Comparison of ENCODE assay signal across 15 cellular contexts in the genomic region with DNA sequence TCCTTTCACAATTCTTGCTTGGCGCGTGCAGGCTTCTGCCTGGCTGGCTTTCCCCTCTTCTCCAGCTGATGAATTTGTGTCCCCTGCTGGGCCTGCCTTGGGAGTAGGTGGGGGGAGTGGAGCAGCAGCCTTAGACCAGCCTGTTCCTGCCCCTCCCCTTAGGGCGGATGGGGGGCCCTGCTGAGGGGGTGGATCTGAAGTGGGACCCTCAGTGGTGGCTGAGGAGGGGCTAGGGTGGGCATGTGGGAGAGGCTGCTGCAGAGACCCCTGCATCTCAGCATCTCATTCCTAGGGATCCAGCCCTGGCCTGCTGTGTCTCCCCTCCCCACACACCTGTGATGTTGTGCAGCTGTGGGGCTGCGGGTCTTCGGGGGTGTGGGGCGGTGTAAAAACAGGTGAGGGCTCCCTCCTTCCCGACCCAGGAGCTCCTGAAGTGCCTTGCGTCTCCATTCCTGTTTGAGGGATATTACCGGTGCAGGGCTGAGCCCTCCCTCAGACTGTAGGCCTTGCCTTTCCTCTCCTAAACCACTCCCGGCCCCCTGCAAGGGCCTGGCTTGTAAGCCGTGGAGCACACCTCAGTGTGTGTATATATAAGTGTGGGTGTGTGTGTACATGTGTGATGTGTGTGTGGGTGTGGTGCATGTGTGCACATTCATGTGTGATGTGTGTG. TPM values are rescaled to one million over a fixed set of nuclear protein-coding genes. Genes with fewer than 3 reads are reported as not detected.
DNase-seq lines count a peak whose midpoint lies in the region; ATAC-seq and TF ChIP-seq lines count a peak whose summit lies in the region.
"Had no signal": no experiment of that assay in that cellular context is flagged by ENCODE, and none has a peak within 500 bp of the region (broad histone marks: within the 10 kb centered on the region; RNA-seq: fewer than 3 reads in every experiment).

No MANE protein-coding gene starts in this region.

- no peaks in the 10 kb centered on the region for H4K20me1 ChIP-seq in IMR-90 (ENCODE audit: insufficient read depth, low read length)
- H4K20me1 ChIP-seq: BLaER1 treated with 17β-estradiol and CSF1 and Interleukin-3, amounts not matched to agents 10 nM and 100 nM had no signal

- H3K18ac ChIP-seq in IMR-90 (ENCODE audit: low read depth, low read length) (no peak overlapping the region), neuronal stem cell (ENCODE audit: low read length) (peak overlapping the region; percentile 58)

- TF ChIP-seq POLR2A in IMR-90 (IDR thresholded peaks at IDR 0.05; ENCODE audit: low read depth, low read length), result no peak

- H3K4me2 ChIP-seq in IMR-90 (ENCODE audit: low read depth, low read length) (no peak overlapping the region), neuronal stem cell (ENCODE audit: insufficient read depth, low read length, poor library complexity, severe bottlenecking) (no peak overlapping the region)
- H3K4me2 ChIP-seq: BLaER1 treated with 17β-estradiol and CSF1 and Interleukin-3, amounts not matched to agents 10 nM and 100 nM had no signal

- H3K4ac ChIP-seq in IMR-90 (ENCODE audit: low read depth, low read length) (no peak overlapping the region), neuronal stem cell (ENCODE audit: low read length) (no peak overlapping the region)

- H4K8ac ChIP-seq in IMR-90 (ENCODE audit: low read depth in 2 of 2, low read length in 2 of 2) (no peak overlapping the region), neuronal stem cell (ENCODE audit: low read depth, low read length) (peak overlapping the region; percentile 68)

- no peaks in the 10 kb centered on the region for H3K36me3 ChIP-seq in heart right ventricle
- H3K36me3 ChIP-seq in IMR-90 (ENCODE audit: control insufficient read depth, insufficient read depth, low read length), result no peaks in the 10 kb centered on the region
- peaks cover 0 to 3% of the 10 kb centered on the region in 2 donors for H3K36me3 ChIP-seq in neuronal stem cell (replicated peaks in 1 of 2; ENCODE audit: control insufficient read depth in 2 of 2, insufficient read depth in 2 of 2, low read length in 2 of 2)
- H3K36me3 ChIP-seq in upper lobe of right lung, result no peaks in the 10 kb centered on the region
- H3K36me3 ChIP-seq: BLaER1 treated with 17β-estradiol and CSF1 and Interleukin-3, amounts not matched to agents 10 nM and 100 nM had no signal

- H2AFZ ChIP-seq in IMR-90 (replicated peaks; ENCODE audit: low read length, poor library complexity), result no peak overlapping the region
- no peak overlapping the region for H2AFZ ChIP-seq in neuronal stem cell (ENCODE audit: low read length)

- H2BK120ac ChIP-seq in IMR-90 (ENCODE audit: low read depth, low read length) (no peak overlapping the region), neuronal stem cell (ENCODE audit: low read depth, low read length) (no peak overlapping the region)

- H3K23ac ChIP-seq in IMR-90 (ENCODE audit: low read depth, low read length) (no peak overlapping the region), neuronal stem cell (ENCODE audit: low read depth, low read length, poor library complexity) (no peak overlapping the region)

- no peak overlapping the region for H2AK9ac ChIP-seq in IMR-90 (replicated peaks; ENCODE audit: low read depth, low read length, poor library complexity)

- in situ Hi-C loops in IMR-90 (cut with MboI; ENCODE audit: low sequenced_read_pairs), result no loop called here

- H3K27me3 ChIP-seq in heart right ventricle (peaks cover 0 to 23% (median 4%) of the 10 kb centered on the region in 7 donors), IMR-90 (ENCODE audit: control insufficient read depth, insufficient read depth, low read length) (peaks cover 8% of the 10 kb centered on the region), neuronal stem cell (ENCODE audit: control insufficient read depth in 3 of 3, insufficient read depth in 3 of 3, low read depth in 1 of 3, low read length in 3 of 3) (no peaks in the 10 kb centered on the region), upper lobe of right lung (no peaks in the 10 kb centered on the region)
- H3K27me3 ChIP-seq: BLaER1 treated with 17β-estradiol and CSF1 and Interleukin-3, amounts not matched to agents 10 nM and 100 nM had no signal

- H4K5ac ChIP-seq in IMR-90 (ENCODE audit: low read depth, low read length), result no peak overlapping the region

- POLR2A ChIA-PET in IMR-90 (lab: Charles Lee; ENCODE audit: unreplicated experiment), result no interaction called here

- intact Hi-C loops in Right ventricle myocardium inferior (cut with DNase I), result no loop called here
- intact Hi-C loops in heart right ventricle (cut with DNase I), result no loop called here
- intact Hi-C loops in IMR-90 (cut with micrococcal nuclease), result no loop called here
- intact Hi-C loops in upper lobe of right lung (cut with DNase I), result no loop called here

- H3K27ac ChIP-seq in heart right ventricle (no peak overlapping the region), IMR-90 (ENCODE audit: insufficient read depth, low read length) (no peak overlapping the region), neuronal stem cell (replicated peaks; ENCODE audit: low read length) (no peak overlapping the region), upper lobe of right lung (no peak overlapping the region)
- H3K27ac ChIP-seq: BLaER1 treated with 17β-estradiol and CSF1 and Interleukin-3, amounts not matched to agents 10 nM and 100 nM had no signal

- no peak overlapping the region for H2BK20ac ChIP-seq in IMR-90 (ENCODE audit: low read depth, low read length)

- TF ChIP-seq CTCF in heart right ventricle (IDR thresholded peaks at IDR 0.05) (no peak), IMR-90 (conservative IDR thresholded peaks at IDR 0.05; ENCODE audit: low read depth, low read length) (no peak), upper lobe of right lung (IDR thresholded peaks at IDR 0.05) (no peak)

- H2BK15ac ChIP-seq in IMR-90 (ENCODE audit: low read depth, low read length) (no peak overlapping the region), neuronal stem cell (ENCODE audit: low read length) (no peak overlapping the region)

- no peak overlapping the region for H3K9ac ChIP-seq in IMR-90 (ENCODE audit: low read depth, low read length)
- H3K9ac ChIP-seq in neuronal stem cell (ENCODE audit: low read depth, low read length, poor library complexity), result no peak overlapping the region
- H3K9ac ChIP-seq: BLaER1 treated with 17β-estradiol and CSF1 and Interleukin-3, amounts not matched to agents 10 nM and 100 nM had no signal

- H3K14ac ChIP-seq in IMR-90 (replicated peaks; ENCODE audit: low read depth, low read length) (no peak overlapping the region), neuronal stem cell (ENCODE audit: low read length) (no peak overlapping the region)

- H3K4me3 ChIP-seq in heart right ventricle, result no peak overlapping the region
- H3K4me3 ChIP-seq in IMR-90 (ENCODE audit: insufficient read depth, low read depth, low read length), result no peak overlapping the region
- H3K4me3 ChIP-seq in neuronal stem cell (ENCODE audit: low read length in 2 of 2), result peak overlapping the region in 1 of 2 donors; percentile 66
- H3K4me3 ChIP-seq in upper lobe of right lung, result no peak overlapping the region
- H3K4me3 ChIP-seq: BLaER1 treated with 17β-estradiol and CSF1 and Interleukin-3, amounts not matched to agents 10 nM and 100 nM had no signal

- H3K9me3 ChIP-seq in heart right ventricle, result no peaks in the 10 kb centered on the region
- H3K9me3 ChIP-seq in IMR-90 (ENCODE audit: control insufficient read depth, insufficient read depth, low read length), result no peaks in the 10 kb centered on the region
- peaks cover 0 to 11% of the 10 kb centered on the region in 2 donors for H3K9me3 ChIP-seq in neuronal stem cell (replicated peaks in 1 of 2; ENCODE audit: control insufficient read depth in 2 of 2, insufficient read depth in 1 of 2, low read depth in 1 of 2, low read length in 2 of 2)
- H3K9me3 ChIP-seq in upper lobe of right lung, result no peaks in the 10 kb centered on the region
- H3K9me3 ChIP-seq: BLaER1 treated with 17β-estradiol and CSF1 and Interleukin-3, amounts not matched to agents 10 nM and 100 nM had no signal

- 86 to 87% methylated on average over 11 of the region's 11 CpGs for WGBS in heart right ventricle, 2 donors
- 63% methylated on average over 3 of the region's 11 CpGs; no CpG with 5 or more reads in 1 of the 2 experiments for WGBS in IMR-90 (ENCODE audit: extremely low coverage in 2 of 2, insufficient read length in 1 of 2), 2 experiments
- WGBS in neuronal stem cell (ENCODE audit: extremely low coverage in 2 of 2, insufficient read length in 2 of 2, insufficient replicate concordance in 1 of 2), 2 donors, result no CpG with 5 or more reads among the region's 11 CpGs

- no peak overlapping the region for H3K56ac ChIP-seq in IMR-90 (ENCODE audit: extremely low read depth, insufficient read depth, low read length)

- ATAC-seq in Right ventricle myocardium inferior (no peak), heart right ventricle (no peak), IMR-90 (ENCODE audit: low read depth) (no peak), upper lobe of right lung (no peak), GM21390 (IDR thresholded peaks at IDR 0.05; ENCODE audit: unreplicated experiment) (no peak)

- peaks cover 5% of the 10 kb centered on the region; the same call in 1 of the 2 replicates for H3K9me1 ChIP-seq in IMR-90 (ENCODE audit: insufficient read depth, low read length)

- peak overlapping the region; percentile 95 for H2BK5ac ChIP-seq in IMR-90 (ENCODE audit: low read depth, low read length, poor library complexity, severe bottlenecking)
- H2BK5ac ChIP-seq in neuronal stem cell (ENCODE audit: low read length), result no peak overlapping the region

- dilution Hi-C loops in IMR-90 (cut with HindIII; ENCODE audit: low sequenced_read_pairs, unreplicated experiment), result no loop called here

- BruUV-seq in IMR-90 (replicated peaks; lab: Mats Ljungman, UMichigan), result no TSS peak

- H3K4me1 ChIP-seq in heart right ventricle, result peaks cover 0 to 19% (median 0%) of the 10 kb centered on the region in 9 donors
- no peaks in the 10 kb centered on the region for H3K4me1 ChIP-seq in IMR-90 (ENCODE audit: control insufficient read depth, insufficient read depth, low read length)
- peaks cover 0 to 4% of the 10 kb centered on the region in 2 donors for H3K4me1 ChIP-seq in neuronal stem cell (ENCODE audit: control insufficient read depth in 2 of 2, insufficient read depth in 1 of 2, low read depth in 1 of 2, low read length in 2 of 2)
- no peaks in the 10 kb centered on the region for H3K4me1 ChIP-seq in upper lobe of right lung

- no peak overlapping the region for H4K91ac ChIP-seq in IMR-90 (ENCODE audit: insufficient read depth, low read depth, low read length)
- no peak overlapping the region for H4K91ac ChIP-seq in neuronal stem cell (ENCODE audit: low read depth, low read length, poor library complexity)

- H3K79me1 ChIP-seq in IMR-90 (ENCODE audit: low read depth in 1 of 2, low read length in 2 of 2) (no peaks in the 10 kb centered on the region), neuronal stem cell (ENCODE audit: low read depth, low read length) (peaks cover 3% of the 10 kb centered on the region)

- CTCF ChIA-PET in IMR-90 (lab: Yijun Ruan, JAX), result no interaction called here

- H2AK5ac ChIP-seq in IMR-90 (ENCODE audit: low read depth, low read length) (no peak overlapping the region), neuronal stem cell (ENCODE audit: low read depth, low read length) (no peak overlapping the region)

- no peak overlapping the region for H2BK12ac ChIP-seq in neuronal stem cell (ENCODE audit: low read length)

- TF ChIP-seq RAD21 in IMR-90 (IDR thresholded peaks at IDR 0.05; ENCODE audit: low read length), result no peak

- DNase-seq in Right ventricle myocardium inferior (ENCODE audit: missing footprints) (peak; percentile 66), heart right ventricle (no peak), IMR-90 (no peak), neuronal stem cell (ENCODE audit: low spot score) (no peak), upper lobe of right lung (peak; percentile 40), SIG-M5 (lab: John Stamatoyannopoulos, UW) (no peak)
- DNase-seq: 8988T; AML-193; CD4-positive, CD25-positive, alpha-beta regulatory T cell; DMS53; GF-D8; HCEC 1CT; HFFc6 had no signal

RNA-seq across cellular contexts. Expression of a gene that starts 24.7 kb away (rescaled TPM):
- total RNA-seq in Right ventricle myocardium inferior, result 5.8 TPM
- total RNA-seq in heart right ventricle, result 1 to 10 TPM in 9 of 10 donors, under 1 TPM in 1; 0.94 to 5.8 (median 1.8) TPM
- 1 to 10 TPM in 1 of 2 donors, under 1 TPM in 1; 0.59 to 1.1 TPM for polyA plus RNA-seq in heart right ventricle
- total RNA-seq in IMR-90 (2012; rRNA removed), result not detected in 2 replicates
- not detected in 2 replicates for polyA plus RNA-seq in IMR-90 (2012; rRNA removed)
- not detected in 2 replicates for polyA plus RNA-seq in IMR-90 (2012; cell fraction: cytosol; rRNA removed)
- polyA plus RNA-seq in IMR-90 (2012; cell fraction: nucleus; rRNA removed; ENCODE audit: low replicate concordance), result not detected in 2 replicates
- polyA plus RNA-seq in neuronal stem cell (2013, experiment 1 of 2), result 4.0 TPM
- polyA plus RNA-seq in neuronal stem cell (2013, experiment 2 of 2), result 3.9 TPM
- 1.8 TPM for total RNA-seq in upper lobe of right lung
- total RNA-seq: CD4-positive, CD25-positive, alpha-beta regulatory T cell had no signal
- polyA plus RNA-seq: CD4-positive, CD25-positive, alpha-beta regulatory T cell had no signal

Comparison
In these comparisons a context has a peak if more than half of its experiments do, and no peak if none do; other contexts are left out.
1. DNase-seq: peak in Right ventricle myocardium inferior (single experiment) and upper lobe of right lung (single experiment); none in heart right ventricle (0 of 2), IMR-90 (single experiment), neuronal stem cell (single experiment) and SIG-M5 (single experiment).